In the genomic region with DNA sequence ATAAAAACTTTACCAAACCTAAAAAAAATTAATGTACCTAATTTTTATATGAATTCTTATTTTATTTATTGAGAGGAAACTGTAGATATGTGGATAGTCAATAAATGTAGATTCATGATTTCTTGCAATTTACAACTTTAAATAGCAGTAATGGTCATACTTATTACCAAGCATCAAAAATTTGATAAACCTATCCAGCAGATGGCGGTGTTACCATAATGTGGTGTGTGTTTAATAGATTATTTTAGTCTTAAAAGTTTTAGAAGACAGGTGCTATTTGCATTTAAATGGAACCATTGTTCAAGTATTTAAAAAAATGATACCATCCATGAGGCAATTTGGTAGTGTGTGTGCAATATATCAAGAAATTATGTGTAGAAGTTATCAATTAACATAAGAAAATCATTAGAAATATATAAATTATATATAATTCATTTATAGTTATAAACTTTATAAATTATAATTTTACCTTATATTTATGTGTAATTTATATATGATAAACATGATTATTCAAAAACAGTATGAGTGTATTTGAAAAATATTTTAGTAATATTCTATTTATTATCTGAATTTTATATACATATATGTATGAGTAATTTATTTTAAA, we compare ENCODE assay signal across 8 cellular contexts.
DNase-seq lines count a peak whose midpoint lies in the region; ATAC-seq, FAIRE-seq and TF ChIP-seq lines count a peak whose summit lies in the region.

No MANE protein-coding gene starts in this region.

- H2AFZ ChIP-seq in MM.1S (ENCODE audit: low read length) (no peak overlapping the region), keratinocyte (ENCODE audit: control insufficient read depth, low read length) (no peak overlapping the region)

- H3K4me3 Mint-ChIP-seq in natural killer cell treated with Interleukin-12 subunit alpha and Interleukin-12 subunit beta and Interleukin-15 and Interleukin-18, amount 100 ng/mL, for 72 hours = no peak overlapping the region

- H3K27ac Mint-ChIP-seq in natural killer cell treated with Interleukin-12 subunit alpha and Interleukin-12 subunit beta and Interleukin-15 and Interleukin-18, amount 100 ng/mL, for 72 hours = no peak overlapping the region

- no peaks in the 10 kb centered on the region for H3K4me1 Mint-ChIP-seq in natural killer cell treated with Interleukin-12 subunit alpha and Interleukin-12 subunit beta and Interleukin-15 and Interleukin-18, amount 100 ng/mL, for 72 hours (ENCODE audit: low read depth in 2 of 2)

- no peaks in the 10 kb centered on the region for H3F3A ChIP-seq in MM.1S (ENCODE audit: insufficient read depth, low read length)

- no peak overlapping the region for H3K9ac ChIP-seq in MM.1S (ENCODE audit: low read length)
- H3K9ac ChIP-seq in keratinocyte (ENCODE audit: control insufficient read depth, extremely low read depth, insufficient read depth, low read length) = no peak overlapping the region

- FAIRE-seq in TTC549 (lab: Jason Lieb, UNC) (peak; percentile 91), keratinocyte (lab: Jason Lieb, UNC) (no peak)

- H4K20me1 ChIP-seq in MM.1S (ENCODE audit: insufficient read depth, low read length) (no peaks in the 10 kb centered on the region), keratinocyte (ENCODE audit: control insufficient read depth, extremely low read depth, insufficient read depth, low read length) (no peaks in the 10 kb centered on the region)

- ATAC-seq in GM18907 (IDR thresholded peaks at IDR 0.05; ENCODE audit: unreplicated experiment) (no peak), GM18873 (IDR thresholded peaks at IDR 0.05; ENCODE audit: low FRiP score, unreplicated experiment) (no peak)
- ATAC-seq in natural killer cell treated with Interleukin-12 subunit alpha and Interleukin-12 subunit beta and Interleukin-15 and Interleukin-18, amount 100 ng/mL, for 72 hours = no peak
- no peak for ATAC-seq in stimulated activated naive CD8-positive, alpha-beta T cell treated with anti-CD3 and anti-CD28 coated beads, Interleukin-15, Interleukin-2, amounts not matched to agents 100 U/mL and 50 U/mL, for 24 hours

- H3K79me2 ChIP-seq in MM.1S (ENCODE audit: low read length) (no peaks in the 10 kb centered on the region), keratinocyte (ENCODE audit: control insufficient read depth, insufficient read depth, low read length) (no peaks in the 10 kb centered on the region)

- H3K4me2 ChIP-seq in MM.1S (ENCODE audit: low read depth, low read length) (no peak overlapping the region), keratinocyte (ENCODE audit: control insufficient read depth, extremely low read depth, insufficient read depth, low read depth, low read length) (no peak overlapping the region)

- H3K27ac ChIP-seq in MM.1S (ENCODE audit: low read length) = no peak overlapping the region
- no peak overlapping the region for H3K27ac ChIP-seq in keratinocyte (ENCODE audit: control insufficient read depth, insufficient read depth, low read length)

- peaks cover 4% of the 10 kb centered on the region for H3K9me3 Mint-ChIP-seq in natural killer cell treated with Interleukin-12 subunit alpha and Interleukin-12 subunit beta and Interleukin-15 and Interleukin-18, amount 100 ng/mL, for 72 hours

- DNase-seq in GM10248 (ENCODE audit: extremely low spot score) (no peak), MM.1S (peak; percentile 80), keratinocyte (ENCODE audit: low read depth, low spot score) (no peak)
- no peak for DNase-seq in natural killer cell treated with Interleukin-12 subunit alpha and Interleukin-12 subunit beta and Interleukin-15 and Interleukin-18, amount 100 ng/mL, for 72 hours (ENCODE audit: low spot score)
- DNase-seq in stimulated activated naive CD8-positive, alpha-beta T cell treated with anti-CD3 and anti-CD28 coated beads, Interleukin-15, Interleukin-2, amounts not matched to agents 100 U/mL and 50 U/mL, for 24 hours = no peak

- H3K27me3 Mint-ChIP-seq in natural killer cell treated with Interleukin-12 subunit alpha and Interleukin-12 subunit beta and Interleukin-15 and Interleukin-18, amount 100 ng/mL, for 72 hours = no peaks in the 10 kb centered on the region

- H3K36me3 Mint-ChIP-seq in natural killer cell treated with Interleukin-12 subunit alpha and Interleukin-12 subunit beta and Interleukin-15 and Interleukin-18, amount 100 ng/mL, for 72 hours = peaks cover 3% of the 10 kb centered on the region

- dilution Hi-C loops in keratinocyte (cut with MboI; ENCODE audit: extremely low pct_ligation_motif_present, low sequenced_read_pairs) = no loop called here

- H3K9me3 ChIP-seq in MM.1S (replicated peaks; ENCODE audit: insufficient read depth, low read length) = no peaks in the 10 kb centered on the region
- no peaks in the 10 kb centered on the region for H3K9me3 ChIP-seq in keratinocyte (ENCODE audit: control insufficient read depth, low read depth, low read length)

- H3K9me2 ChIP-seq in MM.1S (replicated peaks; ENCODE audit: insufficient read depth, low read length) = no peaks in the 10 kb centered on the region

- H3K4me3 ChIP-seq in MM.1S (ENCODE audit: low read length) (no peak overlapping the region), keratinocyte (ENCODE audit: control insufficient read depth in 2 of 3, extremely low read depth in 1 of 3, insufficient read depth in 2 of 3, low read depth in 1 of 3, low read length in 3 of 3) (no peak overlapping the region)

- H3K27me3 ChIP-seq in MM.1S (replicated peaks; ENCODE audit: insufficient read depth, low read length) (no peaks in the 10 kb centered on the region), keratinocyte (ENCODE audit: control insufficient read depth, extremely low read depth, insufficient read depth, low read length) (no peaks in the 10 kb centered on the region)

- H3K9me1 ChIP-seq in keratinocyte (ENCODE audit: control insufficient read depth, extremely low read depth, insufficient read depth, low read length) = no peaks in the 10 kb centered on the region

- TF ChIP-seq CTCF in GM10248 (IDR thresholded peaks at IDR 0.05; ENCODE audit: control extremely low read depth, extremely low read depth, low read depth, missing control alignments) = peak; percentile 25
- TF ChIP-seq CTCF in MM.1S (IDR thresholded peaks at IDR 0.05; ENCODE audit: low read length) = peak; percentile 68
- peak in 2 of 3 experiments; percentile 12 to 33 for TF ChIP-seq CTCF in keratinocyte (optimal IDR thresholded peaks at IDR 0.05 in 1 of 3, IDR thresholded peaks at IDR 0.05 in 1 of 3, conservative IDR thresholded peaks at IDR 0.05 in 1 of 3; ENCODE audit: extremely low read depth in 1 of 3, insufficient read depth in 2 of 3, low read length in 3 of 3)

- H3K36me3 ChIP-seq in MM.1S (replicated peaks; ENCODE audit: insufficient read depth, low read length) (no peaks in the 10 kb centered on the region), keratinocyte (ENCODE audit: control insufficient read depth in 2 of 2, extremely low read depth in 1 of 2, insufficient read depth in 2 of 2, low read length in 2 of 2) (no peaks in the 10 kb centered on the region)

- POLR2A ChIA-PET in GM10248 (lab: Yijun Ruan, JAX) = no interaction called here

- 0 out of 2 replicates have a peak, but pooled peaks cover 9% of the 10 kb centered on the region for H3K4me1 ChIP-seq in MM.1S (ENCODE audit: low read length)
- no peaks in the 10 kb centered on the region for H3K4me1 ChIP-seq in keratinocyte (ENCODE audit: control insufficient read depth, extremely low read depth, insufficient read depth, low read length)

- CTCF ChIA-PET in GM10248 (lab: Yijun Ruan, JAX) = interaction anchor here (1.0 kb wide), 1 partner anchor 16 kb away, joined by 3 read pairs; no protein-coding TSS in a partner anchor
